ENCODE assay signal across 1 cellular context in genomic region chr17:65557349-65558310, GRCh38.
TF ChIP-seq lines count a peak whose summit lies in the region.

No MANE protein-coding gene starts in this region.

TF ChIP-seq in HepG2, 621 proteins besides CTCF, POLR2A, EP300 and RAD21 (continued from another document and continues in another):
- TF ChIP-seq PAX8 (CRISPR knock-in tag; IDR thresholded peaks at IDR 0.05; ENCODE audit: borderline replicate concordance) = no peak
- TF ChIP-seq ZNF230 (CRISPR knock-in tag; IDR thresholded peaks at IDR 0.05) = no peak
- TF ChIP-seq, protein P1, sequence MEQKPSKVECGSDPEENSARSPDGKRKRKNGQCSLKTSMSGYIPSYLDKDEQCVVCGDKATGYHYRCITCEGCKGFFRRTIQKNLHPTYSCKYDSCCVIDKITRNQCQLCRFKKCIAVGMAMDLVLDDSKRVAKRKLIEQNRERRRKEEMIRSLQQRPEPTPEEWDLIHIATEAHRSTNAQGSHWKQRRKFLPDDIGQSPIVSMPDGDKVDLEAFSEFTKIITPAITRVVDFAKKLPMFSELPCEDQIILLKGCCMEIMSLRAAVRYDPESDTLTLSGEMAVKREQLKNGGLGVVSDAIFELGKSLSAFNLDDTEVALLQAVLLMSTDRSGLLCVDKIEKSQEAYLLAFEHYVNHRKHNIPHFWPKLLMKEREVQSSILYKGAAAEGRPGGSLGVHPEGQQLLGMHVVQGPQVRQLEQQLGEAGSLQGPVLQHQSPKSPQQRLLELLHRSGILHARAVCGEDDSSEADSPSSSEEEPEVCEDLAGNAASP (CRISPR knock-in tag; IDR thresholded peaks at IDR 0.05; ENCODE audit: borderline replicate concordance) = peak; percentile 72; the same call in 1 of the 2 replicates
- peak in 1 of 2 experiments; percentile 90; a peak in 2 of 4 replicates for TF ChIP-seq KLF16 (CRISPR knock-in tag; IDR thresholded peaks at IDR 0.05)
- TF ChIP-seq PHB2 (IDR thresholded peaks at IDR 0.05; ENCODE audit: partially characterized antibody) = no peak
- TF ChIP-seq GTF2F1 (IDR thresholded peaks at IDR 0.05; ENCODE audit: low read length) = no peak
- TF ChIP-seq RFX3 (CRISPR knock-in tag; IDR thresholded peaks at IDR 0.05) = no peak
- TF ChIP-seq ZNF331 (CRISPR knock-in tag; IDR thresholded peaks at IDR 0.05) = peak; percentile 75; the same call in 1 of the 2 replicates
- TF ChIP-seq ZNF101 (CRISPR knock-in tag; IDR thresholded peaks at IDR 0.05; ENCODE audit: borderline replicate concordance, low read depth) = no peak
- peak; percentile 95 for TF ChIP-seq MED1 (CRISPR knock-in tag; IDR thresholded peaks at IDR 0.05)
- peak; percentile 91 for TF ChIP-seq ZSCAN5A (CRISPR knock-in tag; IDR thresholded peaks at IDR 0.05; ENCODE audit: borderline replicate concordance)
- peak; percentile 41; the same call in 1 of the 2 replicates for TF ChIP-seq DMAP1 (CRISPR knock-in tag; IDR thresholded peaks at IDR 0.05)
- peak; percentile 78 for TF ChIP-seq KDM6A (CRISPR knock-in tag; IDR thresholded peaks at IDR 0.05; ENCODE audit: low read depth)
- TF ChIP-seq GLI4 (CRISPR knock-in tag; IDR thresholded peaks at IDR 0.05; ENCODE audit: borderline replicate concordance) = 0 out of 2 replicates have a peak, but pooled peaks have one; percentile 60
- no peak for TF ChIP-seq ZNF234 (CRISPR knock-in tag; conservative IDR thresholded peaks at IDR 0.05)
- 0 out of 2 replicates have a peak, but pooled peaks have one; percentile 16 for TF ChIP-seq MYNN (CRISPR knock-in tag; IDR thresholded peaks at IDR 0.05; ENCODE audit: low read depth)
- TF ChIP-seq GPN1 (CRISPR knock-in tag; IDR thresholded peaks at IDR 0.05; ENCODE audit: borderline replicate concordance) = no peak
- TF ChIP-seq RAD51 (IDR thresholded peaks at IDR 0.05; ENCODE audit: borderline replicate concordance) = no peak
- TF ChIP-seq MED13 (CRISPR knock-in tag; IDR thresholded peaks at IDR 0.05) = peak; percentile 68; the same call in 1 of the 2 replicates
- no peak for TF ChIP-seq ZNF512 (CRISPR knock-in tag; IDR thresholded peaks at IDR 0.05)
- no peak for TF ChIP-seq HDAC6 (IDR thresholded peaks at IDR 0.05; ENCODE audit: low read depth, low read length)
- TF ChIP-seq SIN3B (IDR thresholded peaks at IDR 0.05; ENCODE audit: low read length) = no peak
- no peak; the same call in 1 of the 2 replicates for TF ChIP-seq KAT8 (CRISPR knock-in tag; IDR thresholded peaks at IDR 0.05)
- no peak for TF ChIP-seq ZFP36L2 (CRISPR knock-in tag; IDR thresholded peaks at IDR 0.05)
- 0 out of 2 replicates have a peak, but pooled peaks have one; percentile 76 for TF ChIP-seq ZNF33A (CRISPR knock-in tag; IDR thresholded peaks at IDR 0.05; ENCODE audit: borderline replicate concordance)
- peak; percentile 95 for TF ChIP-seq TEAD3 (CRISPR knock-in tag; optimal IDR thresholded peaks at IDR 0.05; ENCODE audit: borderline replicate concordance)
- TF ChIP-seq ELK4 (CRISPR knock-in tag; IDR thresholded peaks at IDR 0.05; ENCODE audit: borderline replicate concordance) = no peak
- TF ChIP-seq, protein P2, sequence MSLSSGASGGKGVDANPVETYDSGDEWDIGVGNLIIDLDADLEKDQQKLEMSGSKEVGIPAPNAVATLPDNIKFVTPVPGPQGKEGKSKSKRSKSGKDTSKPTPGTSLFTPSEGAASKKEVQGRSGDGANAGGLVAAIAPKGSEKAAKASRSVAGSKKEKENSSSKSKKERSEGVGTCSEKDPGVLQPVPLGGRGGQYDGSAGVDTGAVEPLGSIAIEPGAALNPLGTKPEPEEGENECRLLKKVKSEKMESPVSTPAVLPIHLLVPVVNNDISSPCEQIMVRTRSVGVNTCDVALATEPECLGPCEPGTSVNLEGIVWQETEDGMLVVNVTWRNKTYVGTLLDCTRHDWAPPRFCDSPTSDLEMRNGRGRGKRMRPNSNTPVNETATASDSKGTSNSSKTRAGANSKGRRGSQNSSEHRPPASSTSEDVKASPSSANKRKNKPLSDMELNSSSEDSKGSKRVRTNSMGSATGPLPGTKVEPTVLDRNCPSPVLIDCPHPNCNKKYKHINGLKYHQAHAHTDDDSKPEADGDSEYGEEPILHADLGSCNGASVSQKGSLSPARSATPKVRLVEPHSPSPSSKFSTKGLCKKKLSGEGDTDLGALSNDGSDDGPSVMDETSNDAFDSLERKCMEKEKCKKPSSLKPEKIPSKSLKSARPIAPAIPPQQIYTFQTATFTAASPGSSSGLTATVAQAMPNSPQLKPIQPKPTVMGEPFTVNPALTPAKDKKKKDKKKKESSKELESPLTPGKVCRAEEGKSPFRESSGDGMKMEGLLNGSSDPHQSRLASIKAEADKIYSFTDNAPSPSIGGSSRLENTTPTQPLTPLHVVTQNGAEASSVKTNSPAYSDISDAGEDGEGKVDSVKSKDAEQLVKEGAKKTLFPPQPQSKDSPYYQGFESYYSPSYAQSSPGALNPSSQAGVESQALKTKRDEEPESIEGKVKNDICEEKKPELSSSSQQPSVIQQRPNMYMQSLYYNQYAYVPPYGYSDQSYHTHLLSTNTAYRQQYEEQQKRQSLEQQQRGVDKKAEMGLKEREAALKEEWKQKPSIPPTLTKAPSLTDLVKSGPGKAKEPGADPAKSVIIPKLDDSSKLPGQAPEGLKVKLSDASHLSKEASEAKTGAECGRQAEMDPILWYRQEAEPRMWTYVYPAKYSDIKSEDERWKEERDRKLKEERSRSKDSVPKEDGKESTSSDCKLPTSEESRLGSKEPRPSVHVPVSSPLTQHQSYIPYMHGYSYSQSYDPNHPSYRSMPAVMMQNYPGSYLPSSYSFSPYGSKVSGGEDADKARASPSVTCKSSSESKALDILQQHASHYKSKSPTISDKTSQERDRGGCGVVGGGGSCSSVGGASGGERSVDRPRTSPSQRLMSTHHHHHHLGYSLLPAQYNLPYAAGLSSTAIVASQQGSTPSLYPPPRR (CRISPR knock-in tag; IDR thresholded peaks at IDR 0.05; ENCODE audit: borderline replicate concordance) = peak; percentile 98
- peak; percentile 90 for TF ChIP-seq TBX3 (IDR thresholded peaks at IDR 0.05; ENCODE audit: borderline replicate concordance)
- TF ChIP-seq RBM39 (IDR thresholded peaks at IDR 0.05; ENCODE audit: low read depth, low read length, poor library complexity, severe bottlenecking) = no peak
- peak; percentile 99 for TF ChIP-seq HNF1A (IDR thresholded peaks at IDR 0.05; ENCODE audit: low read depth)
- TF ChIP-seq HNF1A (CRISPR knock-in tag; IDR thresholded peaks at IDR 0.05; ENCODE audit: borderline replicate concordance) = peak; percentile 99
- TF ChIP-seq ZNF550 (CRISPR knock-in tag; IDR thresholded peaks at IDR 0.05; ENCODE audit: borderline replicate concordance) = no peak
- no peak for TF ChIP-seq PCBP2 (optimal IDR thresholded peaks at IDR 0.05; ENCODE audit: low read depth, low read length, poor library complexity, severe bottlenecking)
- peak; percentile 61 for TF ChIP-seq ZMYM4 (CRISPR knock-in tag; IDR thresholded peaks at IDR 0.05)
- peak; percentile 92; the same call in 1 of the 2 replicates for TF ChIP-seq ZNF292 (CRISPR knock-in tag; IDR thresholded peaks at IDR 0.05; ENCODE audit: borderline replicate concordance, low read depth)
- TF ChIP-seq MBD4 (IDR thresholded peaks at IDR 0.05; ENCODE audit: borderline replicate concordance, low read length) = peak; percentile 80
- no peak for TF ChIP-seq DZIP1 (CRISPR knock-in tag; IDR thresholded peaks at IDR 0.05)
- TF ChIP-seq NR2F1 (CRISPR knock-in tag; IDR thresholded peaks at IDR 0.05) = peak; percentile 81 to 86
